In genomic region chr19:45439569-45440258, GRCh38 we compare ENCODE assay signal across 8 cellular contexts. TPM values are rescaled to one million over a fixed set of nuclear protein-coding genes. Genes with fewer than 3 reads are reported as not detected.
DNase-seq lines count a peak whose midpoint lies in the region; ATAC-seq, FAIRE-seq and TF ChIP-seq lines count a peak whose summit lies in the region.

No MANE protein-coding gene starts in this region.

- peak; percentile 46 for TF ChIP-seq POLR2A in GM18526 (IDR thresholded peaks at IDR 0.05; ENCODE audit: extremely low read depth, insufficient read length)
- no peak for TF ChIP-seq POLR2A in HepG2 (IDR thresholded peaks at IDR 0.05; ENCODE audit: insufficient read depth in 1 of 2, low read depth in 2 of 2, low read length in 2 of 2)

- intact Hi-C loops in HepG2 (cut with micrococcal nuclease; ENCODE audit: unreplicated experiment): loop anchor here (1.0 kb wide), 1 partner anchor 39 kb away; no protein-coding TSS in a partner anchor

- 7% methylated on average over 17 of the region's 78 CpGs for WGBS in HepG2 (ENCODE audit: low lambda C conversion rate)

- H3K36me3 ChIP-seq in HepG2 (replicated peaks in 1 of 2; ENCODE audit: control insufficient read depth in 1 of 2, insufficient read depth in 2 of 2, low read length in 2 of 2): no peaks in the 10 kb centered on the region

- no TSS peak for BruUV-seq in HepG2 (replicated peaks; lab: Mats Ljungman, UMichigan)

- peak; percentile 55 for ATAC-seq in HG03039 (IDR thresholded peaks at IDR 0.05; ENCODE audit: unreplicated experiment)
- peak; percentile 35 for ATAC-seq in HepG2

- DNase-seq in AG08395 (ENCODE audit: low spot score): peak; percentile 74
- peak; percentile 20 for DNase-seq in NCI-H446 treated with DMSO at 0.1 percent for 48 hours (lab: John Stamatoyannopoulos, UW)
- peak; percentile 80 for DNase-seq in activated CD4-positive, alpha-beta T cell treated with anti-CD3 and anti-CD28 coated beads, Interleukin-2, amount 10 ng/mL, durations not matched to agents 7 days and 5 days
- DNase-seq in dedifferentiated amniotic fluid mesenchymal stem cell (ENCODE audit: extremely low spot score): peak; percentile 59
- no peak for DNase-seq in HepG2 (ENCODE audit: low spot score)
- DNase-seq in stimulated activated CD4-positive, alpha-beta T cell treated with anti-CD3 and anti-CD28 coated beads, Interleukin-4, amount 100 ng/mL, for 24 hours: peak; percentile 82

- no peaks in the 10 kb centered on the region for H3K36me3 Mint-ChIP-seq in activated CD4-positive, alpha-beta T cell treated with anti-CD3 and anti-CD28 coated beads, Interleukin-2, amount 10 ng/mL, durations not matched to agents 7 days and 5 days (ENCODE audit: low read depth)

- no peak for TF ChIP-seq EP300 in HepG2 (IDR thresholded peaks at IDR 0.05; ENCODE audit: low read depth in 2 of 2, low read length in 2 of 2)
- no peak for TF ChIP-seq EP300 in HepG2 (CRISPR knock-in tag; IDR thresholded peaks at IDR 0.05; ENCODE audit: borderline replicate concordance)

- peak overlapping the region; percentile 71 for H3K4me3 Mint-ChIP-seq in activated CD4-positive, alpha-beta T cell treated with anti-CD3 and anti-CD28 coated beads, Interleukin-2, amount 10 ng/mL, durations not matched to agents 7 days and 5 days

- POLR2A ChIA-PET in activated CD4-positive, alpha-beta T cell treated with anti-CD3 and anti-CD28 coated beads, Interleukin-2, amount 10 ng/mL, durations not matched to agents 7 days and 5 days (lab: Charles Lee): interaction anchor here (0.7 to 1.4 kb wide), 4 partner anchors 28 to 62 kb away, joined by 3 to 12 read pairs (median 4); no protein-coding TSS in a partner anchor
- POLR2A ChIA-PET in HepG2 (lab: Yijun Ruan, JAX): interaction anchor here (0.6 to 2.9 kb wide), 9 partner anchors 9 to 236 kb away, joined by 3 to 40 read pairs (median 5); partner anchors contain the start of gene FOSB

- H3K27me3 ChIP-seq in HepG2 (ENCODE audit: control insufficient read depth in 1 of 2, insufficient read depth in 2 of 2, low read length in 2 of 2): no peaks in the 10 kb centered on the region

- CTCF ChIA-PET in activated CD4-positive, alpha-beta T cell treated with anti-CD3 and anti-CD28 coated beads, Interleukin-2, amount 10 ng/mL, durations not matched to agents 7 days and 5 days (lab: Charles Lee): interaction anchor here (0.5 to 8.6 kb wide), 49 partner anchors 9 to 716 kb away, joined by 3 to 310 read pairs (median 4); partner anchors contain the start of genes BLOC1S3, DMWD, EML2 and ERCC1
- CTCF ChIA-PET in HepG2 (lab: Yijun Ruan, JAX; ENCODE audit: low intra/inter-chr PET ratio, low total read pairs): interaction anchor here (1.0 to 4.4 kb wide), 7 partner anchors 12 to 203 kb away, joined by 3 to 117 read pairs (median 5); no protein-coding TSS in a partner anchor

- H3K4me1 Mint-ChIP-seq in activated CD4-positive, alpha-beta T cell treated with anti-CD3 and anti-CD28 coated beads, Interleukin-2, amount 10 ng/mL, durations not matched to agents 7 days and 5 days: peaks cover 34% of the 10 kb centered on the region

- no peaks in the 10 kb centered on the region for H3K27me3 Mint-ChIP-seq in activated CD4-positive, alpha-beta T cell treated with anti-CD3 and anti-CD28 coated beads, Interleukin-2, amount 10 ng/mL, durations not matched to agents 7 days and 5 days

- peak overlapping the region; percentile 62 for H3K27ac ChIP-seq in HepG2 (ENCODE audit: extremely low read length, insufficient read depth, low read length)

- TF ChIP-seq RAD21 in HepG2 (CRISPR knock-in tag; IDR thresholded peaks at IDR 0.05): peak; percentile 98

- H2AFZ ChIP-seq in HepG2 (ENCODE audit: low read length): no peak overlapping the region

- H4K20me1 ChIP-seq in HepG2 (ENCODE audit: insufficient read depth, low read length): no peaks in the 10 kb centered on the region

- peak overlapping the region; percentile 68 to 84 (median 77); a peak in 5 of 6 replicates for H3K4me3 ChIP-seq in HepG2 (replicated peaks in 1 of 3; ENCODE audit: insufficient read depth in 1 of 3, low read depth in 2 of 3, low read length in 3 of 3)

- no peaks in the 10 kb centered on the region for H3K79me2 ChIP-seq in HepG2 (ENCODE audit: insufficient read depth, low read length)

- TF ChIP-seq CTCF in HepG2 (CRISPR knock-in tag; IDR thresholded peaks at IDR 0.05): peak; percentile 75

- H3K4me1 ChIP-seq in HepG2 (ENCODE audit: insufficient read depth, low read length): peaks cover 52% of the 10 kb centered on the region

- peak overlapping the region; percentile 78 for H3K27ac Mint-ChIP-seq in activated CD4-positive, alpha-beta T cell treated with anti-CD3 and anti-CD28 coated beads, Interleukin-2, amount 10 ng/mL, durations not matched to agents 7 days and 5 days

- no peak for FAIRE-seq in HepG2 (lab: Jason Lieb, UNC)

- in situ Hi-C loops in HepG2 (cut with HindIII; ENCODE audit: extremely low pct_ligation_motif_present, low pct_unique_long_range_greater_than_20kb): loop anchor here (5.0 kb wide), 1 partner anchor 38 kb away; no protein-coding TSS in a partner anchor

- peak overlapping the region; percentile 96 for H3K4me2 ChIP-seq in HepG2 (ENCODE audit: low read depth, low read length)

- H3K9me3 Mint-ChIP-seq in activated CD4-positive, alpha-beta T cell treated with anti-CD3 and anti-CD28 coated beads, Interleukin-2, amount 10 ng/mL, durations not matched to agents 7 days and 5 days: no peaks in the 10 kb centered on the region

- H3K9ac ChIP-seq in HepG2 (ENCODE audit: insufficient read depth, low read depth, low read length): peak overlapping the region; percentile 77

- no peaks in the 10 kb centered on the region for H3K9me3 ChIP-seq in HepG2 (ENCODE audit: low read length)

RNA-seq across cellular contexts. Expression of gene ERCC1, which starts 16.0 kb away (rescaled TPM):
- total RNA-seq in activated CD4-positive, alpha-beta T cell treated with anti-CD3 and anti-CD28 coated beads, Interleukin-2, amount 10 ng/mL, durations not matched to agents 7 days and 5 days: 10 to 100 TPM; 59.9 to 66.1 TPM
- total RNA-seq in HepG2 (2016; rRNA removed; fragmentation: Illumina TruSeq; extraction: Trizol): 39.3 and 40.0 TPM in 2 replicates
- total RNA-seq in HepG2 (2016; cell fraction: cytosol; rRNA removed; fragmentation: Illumina TruSeq; extraction: Trizol; ENCODE audit: low read depth): 45.6 and 63.1 TPM in 2 replicates
- total RNA-seq in HepG2 (2016; cell fraction: insoluble cytoplasmic fraction; rRNA removed; fragmentation: Illumina TruSeq; extraction: Trizol): 33.8 and 46.8 TPM in 2 replicates
- 47.2 and 50.6 TPM in 2 replicates for total RNA-seq in HepG2 (2016; cell fraction: membrane; rRNA removed; fragmentation: Illumina TruSeq; extraction: Trizol)
- 15.5 and 16.4 TPM in 2 replicates for total RNA-seq in HepG2 (2016; cell fraction: nucleus; rRNA removed; fragmentation: Illumina TruSeq; extraction: Trizol)
- 66.4 and 76.6 TPM in 2 replicates for polyA plus RNA-seq in HepG2 (2011; rRNA removed)
- 48.2 and 78.5 TPM in 2 replicates for polyA plus RNA-seq in HepG2 (2011; cell fraction: cytosol; rRNA removed)
- polyA plus RNA-seq in HepG2 (2011; cell fraction: nucleus; rRNA removed): 84.4 and 86.6 TPM in 2 replicates
- polyA plus RNA-seq in HepG2 (2012): 38.8 and 40.5 TPM in 2 replicates
- polyA plus RNA-seq in HepG2 (2016; cell fraction: cytosol; fragmentation: Illumina TruSeq; extraction: Trizol; ENCODE audit: low read depth): 57.8 and 73.2 TPM in 2 replicates
- 53.9 and 54.0 TPM in 2 replicates for polyA plus RNA-seq in HepG2 (2016; cell fraction: insoluble cytoplasmic fraction; fragmentation: Illumina TruSeq; extraction: Trizol; ENCODE audit: low read depth)
- polyA plus RNA-seq in HepG2 (2016; cell fraction: membrane; fragmentation: Illumina TruSeq; extraction: Trizol; ENCODE audit: low read depth): 53.9 and 61.0 TPM in 2 replicates
- 40.4 and 44.1 TPM in 2 replicates for polyA plus RNA-seq in HepG2 (2016; cell fraction: nucleus; fragmentation: Illumina TruSeq; extraction: Trizol; ENCODE audit: insufficient read depth, low read depth)
- polyA minus RNA-seq in HepG2 (2011; rRNA and poly(A)+ RNA removed; ENCODE audit: low replicate concordance): 68.2 and 77.1 TPM in 2 replicates
- polyA minus RNA-seq in HepG2 (2011; cell fraction: cytosol; rRNA and poly(A)+ RNA removed): 28.0 and 42.8 TPM in 2 replicates
- 23.7 and 24.2 TPM in 2 replicates for polyA minus RNA-seq in HepG2 (2011; cell fraction: nucleus; rRNA and poly(A)+ RNA removed)

RNA-seq across cellular contexts. Expression of gene FOSB, which starts 28.1 kb away (rescaled TPM):
- 10 to 100 TPM; 36.0 to 43.9 TPM for total RNA-seq in activated CD4-positive, alpha-beta T cell treated with anti-CD3 and anti-CD28 coated beads, Interleukin-2, amount 10 ng/mL, durations not matched to agents 7 days and 5 days
- 0.21 and 6.0 TPM in 2 replicates for total RNA-seq in HepG2 (2016; rRNA removed; fragmentation: Illumina TruSeq; extraction: Trizol)
- 0.79 and 0.91 TPM in 2 replicates for total RNA-seq in HepG2 (2016; cell fraction: cytosol; rRNA removed; fragmentation: Illumina TruSeq; extraction: Trizol; ENCODE audit: low read depth)
- total RNA-seq in HepG2 (2016; cell fraction: insoluble cytoplasmic fraction; rRNA removed; fragmentation: Illumina TruSeq; extraction: Trizol): 0.37 and 5.7 TPM in 2 replicates
- 0.93 and 1.2 TPM in 2 replicates for total RNA-seq in HepG2 (2016; cell fraction: membrane; rRNA removed; fragmentation: Illumina TruSeq; extraction: Trizol)
- total RNA-seq in HepG2 (2016; cell fraction: nucleus; rRNA removed; fragmentation: Illumina TruSeq; extraction: Trizol): 17.8 and 18.2 TPM in 2 replicates
- polyA plus RNA-seq in HepG2 (2011; rRNA removed): 2.8 TPM in 2 replicates
- 0.67 and 0.69 TPM in 2 replicates for polyA plus RNA-seq in HepG2 (2011; cell fraction: cytosol; rRNA removed)
- 23.1 and 35.9 TPM in 2 replicates for polyA plus RNA-seq in HepG2 (2011; cell fraction: nucleus; rRNA removed)
- polyA plus RNA-seq in HepG2 (2012): 0.51 and 1.1 TPM in 2 replicates
- polyA plus RNA-seq in HepG2 (2016; cell fraction: cytosol; fragmentation: Illumina TruSeq; extraction: Trizol; ENCODE audit: low read depth): not detected in 2 replicates
- polyA plus RNA-seq in HepG2 (2016; cell fraction: insoluble cytoplasmic fraction; fragmentation: Illumina TruSeq; extraction: Trizol; ENCODE audit: low read depth): 0.35 and 0.74 TPM in 2 replicates
- polyA plus RNA-seq in HepG2 (2016; cell fraction: membrane; fragmentation: Illumina TruSeq; extraction: Trizol; ENCODE audit: low read depth): 0.17 and 0.41 TPM in 2 replicates
- polyA plus RNA-seq in HepG2 (2016; cell fraction: nucleus; fragmentation: Illumina TruSeq; extraction: Trizol; ENCODE audit: insufficient read depth, low read depth): 17.9 and 36.0 TPM in 2 replicates
- polyA minus RNA-seq in HepG2 (2011; rRNA and poly(A)+ RNA removed; ENCODE audit: low replicate concordance): 16.2 and 24.3 TPM in 2 replicates
- polyA minus RNA-seq in HepG2 (2011; cell fraction: cytosol; rRNA and poly(A)+ RNA removed): 1.5 and 2.2 TPM in 2 replicates
- polyA minus RNA-seq in HepG2 (2011; cell fraction: nucleus; rRNA and poly(A)+ RNA removed): 32.3 and 48.2 TPM in 2 replicates

RNA-seq across cellular contexts. Expression of gene POLR1G, which starts 33.3 kb away (rescaled TPM):
- total RNA-seq in activated CD4-positive, alpha-beta T cell treated with anti-CD3 and anti-CD28 coated beads, Interleukin-2, amount 10 ng/mL, durations not matched to agents 7 days and 5 days: 1 to 10 TPM; 7.0 to 7.4 TPM
- total RNA-seq in HepG2 (2016; rRNA removed; fragmentation: Illumina TruSeq; extraction: Trizol): 20.8 and 23.3 TPM in 2 replicates
- total RNA-seq in HepG2 (2016; cell fraction: cytosol; rRNA removed; fragmentation: Illumina TruSeq; extraction: Trizol; ENCODE audit: low read depth): 2.6 TPM in 2 replicates
- 19.8 and 20.1 TPM in 2 replicates for total RNA-seq in HepG2 (2016; cell fraction: insoluble cytoplasmic fraction; rRNA removed; fragmentation: Illumina TruSeq; extraction: Trizol)
- 7.7 and 8.2 TPM in 2 replicates for total RNA-seq in HepG2 (2016; cell fraction: membrane; rRNA removed; fragmentation: Illumina TruSeq; extraction: Trizol)
- 9.2 and 11.6 TPM in 2 replicates for total RNA-seq in HepG2 (2016; cell fraction: nucleus; rRNA removed; fragmentation: Illumina TruSeq; extraction: Trizol)
- 3.5 and 4.3 TPM in 2 replicates for polyA plus RNA-seq in HepG2 (2011; rRNA removed)
- polyA plus RNA-seq in HepG2 (2011; cell fraction: cytosol; rRNA removed): 2.5 and 3.4 TPM in 2 replicates
- polyA plus RNA-seq in HepG2 (2011; cell fraction: nucleus; rRNA removed): 2.3 and 2.6 TPM in 2 replicates
- 3.3 and 3.7 TPM in 2 replicates for polyA plus RNA-seq in HepG2 (2012)
- polyA plus RNA-seq in HepG2 (2016; cell fraction: cytosol; fragmentation: Illumina TruSeq; extraction: Trizol; ENCODE audit: low read depth): 1.6 and 1.7 TPM in 2 replicates
- polyA plus RNA-seq in HepG2 (2016; cell fraction: insoluble cytoplasmic fraction; fragmentation: Illumina TruSeq; extraction: Trizol; ENCODE audit: low read depth): 21.9 and 22.7 TPM in 2 replicates
- polyA plus RNA-seq in HepG2 (2016; cell fraction: membrane; fragmentation: Illumina TruSeq; extraction: Trizol; ENCODE audit: low read depth): 5.1 and 5.5 TPM in 2 replicates
- 16.0 and 16.6 TPM in 2 replicates for polyA plus RNA-seq in HepG2 (2016; cell fraction: nucleus; fragmentation: Illumina TruSeq; extraction: Trizol; ENCODE audit: insufficient read depth, low read depth)
- polyA minus RNA-seq in HepG2 (2011; rRNA and poly(A)+ RNA removed; ENCODE audit: low replicate concordance): 4.8 and 9.0 TPM in 2 replicates
- 4.7 and 6.7 TPM in 2 replicates for polyA minus RNA-seq in HepG2 (2011; cell fraction: cytosol; rRNA and poly(A)+ RNA removed)
- 1.7 and 1.9 TPM in 2 replicates for polyA minus RNA-seq in HepG2 (2011; cell fraction: nucleus; rRNA and poly(A)+ RNA removed)

RNA-seq across cellular contexts. Expression of gene PPP1R13L, which starts 34.8 kb away (rescaled TPM):
- total RNA-seq in activated CD4-positive, alpha-beta T cell treated with anti-CD3 and anti-CD28 coated beads, Interleukin-2, amount 10 ng/mL, durations not matched to agents 7 days and 5 days: 10 to 100 TPM; 15.5 to 17.7 TPM
- 1.3 and 1.6 TPM in 2 replicates for total RNA-seq in HepG2 (2016; rRNA removed; fragmentation: Illumina TruSeq; extraction: Trizol)
- 1.1 TPM in 2 replicates for total RNA-seq in HepG2 (2016; cell fraction: cytosol; rRNA removed; fragmentation: Illumina TruSeq; extraction: Trizol; ENCODE audit: low read depth)
- total RNA-seq in HepG2 (2016; cell fraction: insoluble cytoplasmic fraction; rRNA removed; fragmentation: Illumina TruSeq; extraction: Trizol): 1.5 and 1.9 TPM in 2 replicates
- total RNA-seq in HepG2 (2016; cell fraction: membrane; rRNA removed; fragmentation: Illumina TruSeq; extraction: Trizol): 2.2 and 2.4 TPM in 2 replicates
- total RNA-seq in HepG2 (2016; cell fraction: nucleus; rRNA removed; fragmentation: Illumina TruSeq; extraction: Trizol): 3.1 and 3.3 TPM in 2 replicates
- polyA plus RNA-seq in HepG2 (2011; rRNA removed): 6.6 and 8.8 TPM in 2 replicates
- 3.8 and 5.5 TPM in 2 replicates for polyA plus RNA-seq in HepG2 (2011; cell fraction: cytosol; rRNA removed)
- 38.9 and 47.2 TPM in 2 replicates for polyA plus RNA-seq in HepG2 (2011; cell fraction: nucleus; rRNA removed)
- 18.0 and 19.6 TPM in 2 replicates for polyA plus RNA-seq in HepG2 (2012)
- polyA plus RNA-seq in HepG2 (2016; cell fraction: cytosol; fragmentation: Illumina TruSeq; extraction: Trizol; ENCODE audit: low read depth): 0.78 and 1.1 TPM in 2 replicates
- 3.8 and 3.9 TPM in 2 replicates for polyA plus RNA-seq in HepG2 (2016; cell fraction: insoluble cytoplasmic fraction; fragmentation: Illumina TruSeq; extraction: Trizol; ENCODE audit: low read depth)
- 1.6 and 1.9 TPM in 2 replicates for polyA plus RNA-seq in HepG2 (2016; cell fraction: membrane; fragmentation: Illumina TruSeq; extraction: Trizol; ENCODE audit: low read depth)
- 8.3 and 10.5 TPM in 2 replicates for polyA plus RNA-seq in HepG2 (2016; cell fraction: nucleus; fragmentation: Illumina TruSeq; extraction: Trizol; ENCODE audit: insufficient read depth, low read depth)
- polyA minus RNA-seq in HepG2 (2011; rRNA and poly(A)+ RNA removed; ENCODE audit: low replicate concordance): 6.9 and 17.3 TPM in 2 replicates
- 13.4 and 14.9 TPM in 2 replicates for polyA minus RNA-seq in HepG2 (2011; cell fraction: cytosol; rRNA and poly(A)+ RNA removed)
- 8.0 and 9.2 TPM in 2 replicates for polyA minus RNA-seq in HepG2 (2011; cell fraction: nucleus; rRNA and poly(A)+ RNA removed)

RNA-seq across cellular contexts. Expression of gene RTN2, which starts 57.1 kb away (rescaled TPM):
- 1 to 10 TPM; 1.8 to 2.0 TPM for total RNA-seq in activated CD4-positive, alpha-beta T cell treated with anti-CD3 and anti-CD28 coated beads, Interleukin-2, amount 10 ng/mL, durations not matched to agents 7 days and 5 days
- 2.1 and 2.9 TPM in 2 replicates for total RNA-seq in HepG2 (2016; rRNA removed; fragmentation: Illumina TruSeq; extraction: Trizol)
- 5.1 and 6.2 TPM in 2 replicates for total RNA-seq in HepG2 (2016; cell fraction: cytosol; rRNA removed; fragmentation: Illumina TruSeq; extraction: Trizol; ENCODE audit: low read depth)
- total RNA-seq in HepG2 (2016; cell fraction: insoluble cytoplasmic fraction; rRNA removed; fragmentation: Illumina TruSeq; extraction: Trizol): 2.0 and 3.5 TPM in 2 replicates
- total RNA-seq in HepG2 (2016; cell fraction: membrane; rRNA removed; fragmentation: Illumina TruSeq; extraction: Trizol): 6.2 and 8.3 TPM in 2 replicates
- total RNA-seq in HepG2 (2016; cell fraction: nucleus; rRNA removed; fragmentation: Illumina TruSeq; extraction: Trizol): 2.3 and 2.8 TPM in 2 replicates
- 17.1 and 18.0 TPM in 2 replicates for polyA plus RNA-seq in HepG2 (2011; rRNA removed)
- polyA plus RNA-seq in HepG2 (2011; cell fraction: cytosol; rRNA removed): 13.2 and 17.0 TPM in 2 replicates
- polyA plus RNA-seq in HepG2 (2011; cell fraction: nucleus; rRNA removed): 12.6 and 14.7 TPM in 2 replicates
- 11.2 and 15.2 TPM in 2 replicates for polyA plus RNA-seq in HepG2 (2012)
- polyA plus RNA-seq in HepG2 (2016; cell fraction: cytosol; fragmentation: Illumina TruSeq; extraction: Trizol; ENCODE audit: low read depth): 8.6 and 9.5 TPM in 2 replicates
- polyA plus RNA-seq in HepG2 (2016; cell fraction: insoluble cytoplasmic fraction; fragmentation: Illumina TruSeq; extraction: Trizol; ENCODE audit: low read depth): 3.9 and 4.7 TPM in 2 replicates
- 9.5 and 9.7 TPM in 2 replicates for polyA plus RNA-seq in HepG2 (2016; cell fraction: membrane; fragmentation: Illumina TruSeq; extraction: Trizol; ENCODE audit: low read depth)
- polyA plus RNA-seq in HepG2 (2016; cell fraction: nucleus; fragmentation: Illumina TruSeq; extraction: Trizol; ENCODE audit: insufficient read depth, low read depth): 11.0 and 11.5 TPM in 2 replicates
- polyA minus RNA-seq in HepG2 (2011; rRNA and poly(A)+ RNA removed; ENCODE audit: low replicate concordance): 6.0 and 30.0 TPM in 2 replicates
- polyA minus RNA-seq in HepG2 (2011; cell fraction: cytosol; rRNA and poly(A)+ RNA removed): 7.6 and 8.3 TPM in 2 replicates
- 7.1 and 7.6 TPM in 2 replicates for polyA minus RNA-seq in HepG2 (2011; cell fraction: nucleus; rRNA and poly(A)+ RNA removed)
